Comparison of ENCODE assay signal across 11 cellular contexts in the genomic region with DNA sequence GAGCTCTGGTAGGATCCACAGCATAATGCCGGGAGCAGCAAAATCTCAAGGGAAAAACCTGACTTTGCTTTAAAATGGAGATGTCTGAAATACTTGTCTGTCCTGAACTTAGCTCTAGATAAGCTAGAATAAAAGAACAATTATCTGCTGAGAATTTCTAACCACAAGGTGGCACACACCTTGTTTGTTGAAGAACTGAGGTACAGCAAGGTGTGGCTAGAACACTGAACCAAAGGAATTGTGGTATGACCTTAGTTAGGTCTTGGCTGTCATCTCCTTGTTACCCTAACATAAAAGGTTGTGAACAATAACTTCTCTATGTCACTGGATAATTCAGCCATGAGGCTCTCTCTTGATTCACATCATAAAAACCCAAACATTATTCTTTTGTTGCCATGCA.
A peak's percentile ranks its signal among the peaks of the same experiment; 100 is the strongest.
DNase-seq lines count a peak whose midpoint lies in the region; ATAC-seq and TF ChIP-seq lines count a peak whose summit lies in the region.
"Had no signal": no experiment of that assay in that cellular context is flagged by ENCODE, and none has a peak within 500 bp of the region (broad histone marks: within the 10 kb centered on the region; RNA-seq: fewer than 3 reads in every experiment).

No MANE protein-coding gene starts in this region.

- TF ChIP-seq EP300 in Ishikawa (IDR thresholded peaks at IDR 0.05; ENCODE audit: borderline replicate concordance), result no peak

- ATAC-seq in left colon, result peak; percentile 86
- ATAC-seq in HG03439 (IDR thresholded peaks at IDR 0.05; ENCODE audit: unreplicated experiment), result no peak
- no peak for ATAC-seq in omental fat pad (ENCODE audit: low FRiP score)
- no peak for ATAC-seq in HG03460 (IDR thresholded peaks at IDR 0.05; ENCODE audit: unreplicated experiment)
- ATAC-seq: activated T-cell treated with anti-CD3 and anti-CD28 coated beads, Interleukin-2, amount 50 U/mL, for 72 hours; natural killer cell had no signal

- H3K27ac ChIP-seq in C4-2B, result no peak overlapping the region
- no peak overlapping the region for H3K27ac ChIP-seq in WERI-Rb-1
- H3K27ac ChIP-seq: upper lobe of left lung had no signal

- no peaks in the 10 kb centered on the region for H3K27me3 ChIP-seq in WERI-Rb-1 (ENCODE audit: insufficient read depth, low read depth, severe bottlenecking)
- H3K27me3 ChIP-seq: upper lobe of left lung had no signal

- DNase-seq in WERI-Rb-1 (no peak), left colon (no peak), cerebellar nuclear complex (lab: John Stamatoyannopoulos, UW) (no peak), omental fat pad (ENCODE audit: low spot score) (no peak)
- DNase-seq: activated T-cell treated with anti-CD3 and anti-CD28 coated beads, Interleukin-2, amount 50 U/mL, for 72 hours; natural killer cell; upper lobe of left lung had no signal

- no peak overlapping the region for H3K4me3 ChIP-seq in WERI-Rb-1 (ENCODE audit: low read depth, low read length)
- H3K4me3 ChIP-seq: upper lobe of left lung had no signal

- intact Hi-C loops in left colon (cut with DNase I, micrococcal nuclease), result no loop called here

- peak; percentile 55 for TF ChIP-seq RAD21 in Ishikawa (IDR thresholded peaks at IDR 0.05; ENCODE audit: low read depth)

- TF ChIP-seq CTCF in C4-2B (conservative IDR thresholded peaks at IDR 0.05) (peak; percentile 57), WERI-Rb-1 (IDR thresholded peaks at IDR 0.05; ENCODE audit: low read depth, low read length) (peak; percentile 29; the same call in 1 of the 2 replicates), omental fat pad (IDR thresholded peaks at IDR 0.05) (no peak)

- no peaks in the 10 kb centered on the region for H3K36me3 ChIP-seq in WERI-Rb-1
- H3K36me3 ChIP-seq: upper lobe of left lung had no signal

- no peaks in the 10 kb centered on the region for H3K9me3 ChIP-seq in WERI-Rb-1 (ENCODE audit: severe bottlenecking)
- H3K9me3 ChIP-seq: upper lobe of left lung had no signal

TF ChIP-seq in Ishikawa, 13 proteins besides CTCF, POLR2A, EP300 and RAD21:
- TF ChIP-seq EGR1 (IDR thresholded peaks at IDR 0.05) (no peak), YY1 (IDR thresholded peaks at IDR 0.05; ENCODE audit: low read depth) (no peak), FOXM1 (IDR thresholded peaks at IDR 0.05; ENCODE audit: borderline replicate concordance, low read depth) (no peak), CREB1 (IDR thresholded peaks at IDR 0.05; ENCODE audit: low read depth) (no peak), TAF1 (IDR thresholded peaks at IDR 0.05; ENCODE audit: low read depth) (no peak), NFIC (IDR thresholded peaks at IDR 0.05) (no peak)
- TF ChIP-seq, protein P1, sequence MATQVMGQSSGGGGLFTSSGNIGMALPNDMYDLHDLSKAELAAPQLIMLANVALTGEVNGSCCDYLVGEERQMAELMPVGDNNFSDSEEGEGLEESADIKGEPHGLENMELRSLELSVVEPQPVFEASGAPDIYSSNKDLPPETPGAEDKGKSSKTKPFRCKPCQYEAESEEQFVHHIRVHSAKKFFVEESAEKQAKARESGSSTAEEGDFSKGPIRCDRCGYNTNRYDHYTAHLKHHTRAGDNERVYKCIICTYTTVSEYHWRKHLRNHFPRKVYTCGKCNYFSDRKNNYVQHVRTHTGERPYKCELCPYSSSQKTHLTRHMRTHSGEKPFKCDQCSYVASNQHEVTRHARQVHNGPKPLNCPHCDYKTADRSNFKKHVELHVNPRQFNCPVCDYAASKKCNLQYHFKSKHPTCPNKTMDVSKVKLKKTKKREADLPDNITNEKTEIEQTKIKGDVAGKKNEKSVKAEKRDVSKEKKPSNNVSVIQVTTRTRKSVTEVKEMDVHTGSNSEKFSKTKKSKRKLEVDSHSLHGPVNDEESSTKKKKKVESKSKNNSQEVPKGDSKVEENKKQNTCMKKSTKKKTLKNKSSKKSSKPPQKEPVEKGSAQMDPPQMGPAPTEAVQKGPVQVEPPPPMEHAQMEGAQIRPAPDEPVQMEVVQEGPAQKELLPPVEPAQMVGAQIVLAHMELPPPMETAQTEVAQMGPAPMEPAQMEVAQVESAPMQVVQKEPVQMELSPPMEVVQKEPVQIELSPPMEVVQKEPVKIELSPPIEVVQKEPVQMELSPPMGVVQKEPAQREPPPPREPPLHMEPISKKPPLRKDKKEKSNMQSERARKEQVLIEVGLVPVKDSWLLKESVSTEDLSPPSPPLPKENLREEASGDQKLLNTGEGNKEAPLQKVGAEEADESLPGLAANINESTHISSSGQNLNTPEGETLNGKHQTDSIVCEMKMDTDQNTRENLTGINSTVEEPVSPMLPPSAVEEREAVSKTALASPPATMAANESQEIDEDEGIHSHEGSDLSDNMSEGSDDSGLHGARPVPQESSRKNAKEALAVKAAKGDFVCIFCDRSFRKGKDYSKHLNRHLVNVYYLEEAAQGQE (IDR thresholded peaks at IDR 0.05; ENCODE audit: low read depth), result no peak
TF ChIP-seq in Ishikawa: peak in this region for 0.

Comparison
In these comparisons a context has a peak if more than half of its experiments do, and no peak if none do; other contexts are left out.
1. CTCF ChIP-seq: peak in C4-2B (single experiment) and WERI-Rb-1 (single experiment); none in omental fat pad (0 of 3).